Comparison of ENCODE assay signal across 18 cellular contexts in genomic region chr7:102072003-102072402, GRCh38.
DNase-seq lines count a peak whose midpoint lies in the region; ATAC-seq and TF ChIP-seq lines count a peak whose summit lies in the region.
"Had no signal": no experiment of that assay in that cellular context is flagged by ENCODE, and none has a peak within 500 bp of the region (broad histone marks: within the 10 kb centered on the region; RNA-seq: fewer than 3 reads in every experiment).

No MANE protein-coding gene starts in this region.

- H3K27ac ChIP-seq in A673 (ENCODE audit: low read depth, low read length, poor library complexity, severe bottlenecking) (no peak overlapping the region), OCI-LY7 (ENCODE audit: low read depth, low read length, poor library complexity, severe bottlenecking) (no peak overlapping the region)
- H3K27ac ChIP-seq: 22Rv1; A549; BLaER1 treated with 17β-estradiol and CSF1 and Interleukin-3, amounts not matched to agents 10 nM and 100 nM; GM23248 had no signal

- CTCF ChIA-PET in activated CD8-positive, alpha-beta T cell treated with anti-CD3 and anti-CD28 coated beads for 36 hours (lab: Charles Lee): no interaction called here
- CTCF ChIA-PET in activated CD8-positive, alpha-beta T cell treated with anti-CD3 and anti-CD28 coated beads, Interleukin-2, amount 10 ng/mL, durations not matched to agents 7 days and 5 days (lab: Charles Lee): no interaction called here
- CTCF ChIA-PET in A673 (lab: Charles Lee): no interaction called here
- CTCF ChIA-PET in OCI-LY7 (lab: Charles Lee; ENCODE audit: unreplicated experiment): no interaction called here

- H3K4me1 ChIP-seq in A673 (ENCODE audit: insufficient read depth, low read length, poor library complexity, severe bottlenecking): peaks cover 3% of the 10 kb centered on the region
- H3K4me1 ChIP-seq in OCI-LY7 (ENCODE audit: insufficient read depth, low read length, poor library complexity, severe bottlenecking): peaks cover 10% of the 10 kb centered on the region
- H3K4me1 ChIP-seq: A549, HAP-1 had no signal

- ATAC-seq in activated CD8-positive, alpha-beta T cell treated with anti-CD3 and anti-CD28 coated beads for 36 hours: peak; percentile 39
- no peak for ATAC-seq in activated CD8-positive, alpha-beta T cell treated with anti-CD3 and anti-CD28 coated beads, Interleukin-2, amount 10 ng/mL, durations not matched to agents 7 days and 5 days
- ATAC-seq in HG02852 (IDR thresholded peaks at IDR 0.05; ENCODE audit: unreplicated experiment): no peak
- ATAC-seq: A549; CD8-positive, alpha-beta T cell had no signal

- POLR2A ChIA-PET in activated CD8-positive, alpha-beta T cell treated with anti-CD3 and anti-CD28 coated beads for 36 hours (lab: Charles Lee): no interaction called here
- POLR2A ChIA-PET in activated CD8-positive, alpha-beta T cell treated with anti-CD3 and anti-CD28 coated beads, Interleukin-2, amount 10 ng/mL, durations not matched to agents 7 days and 5 days (lab: Charles Lee): no interaction called here
- POLR2A ChIA-PET in A673 (lab: Charles Lee; ENCODE audit: low non-redundant PET): no interaction called here
- POLR2A ChIA-PET in OCI-LY7 (lab: Charles Lee): no interaction called here

- DNase-seq in activated CD8-positive, alpha-beta T cell treated with anti-CD3 and anti-CD28 coated beads for 36 hours: no peak
- no peak for DNase-seq in activated CD8-positive, alpha-beta T cell treated with anti-CD3 and anti-CD28 coated beads, Interleukin-2, amount 10 ng/mL, durations not matched to agents 7 days and 5 days
- DNase-seq in A673 (ENCODE audit: low spot score) (no peak), OCI-LY7 (ENCODE audit: low spot score) (no peak), posterior vena cava (ENCODE audit: low spot score) (peak; percentile 15), HK-2 (ENCODE audit: unreplicated experiment) (no peak)
- DNase-seq: CD8-positive, alpha-beta T cell; DMS 273 treated with DMSO at 0.1 percent for 48 hours; DMS53; DND-41; GM23248; KBM-7 had no signal

- H3K27me3 ChIP-seq in A673 (replicated peaks; ENCODE audit: insufficient read depth, low read depth, low read length, poor library complexity): no peaks in the 10 kb centered on the region
- H3K27me3 ChIP-seq: BLaER1 treated with 17β-estradiol and CSF1 and Interleukin-3, amounts not matched to agents 10 nM and 100 nM had no signal

- H3K27me3 Mint-ChIP-seq in activated CD8-positive, alpha-beta T cell treated with anti-CD3 and anti-CD28 coated beads for 36 hours: no peaks in the 10 kb centered on the region
- no peaks in the 10 kb centered on the region for H3K27me3 Mint-ChIP-seq in activated CD8-positive, alpha-beta T cell treated with anti-CD3 and anti-CD28 coated beads, Interleukin-2, amount 10 ng/mL, durations not matched to agents 7 days and 5 days (ENCODE audit: low read depth)
- H3K27me3 Mint-ChIP-seq: IgD-negative memory B cell had no signal

- H3K4me3 ChIP-seq in A673 (ENCODE audit: low read depth, low read length, poor library complexity, severe bottlenecking) (no peak overlapping the region), OCI-LY7 (ENCODE audit: low read depth, low read length, poor library complexity, severe bottlenecking) (no peak overlapping the region)
- H3K4me3 ChIP-seq: A549; BLaER1 treated with 17β-estradiol and CSF1 and Interleukin-3, amounts not matched to agents 10 nM and 100 nM; GM23248; HAP-1 had no signal

- H3K4me3 Mint-ChIP-seq in activated CD8-positive, alpha-beta T cell treated with anti-CD3 and anti-CD28 coated beads for 36 hours: no peak overlapping the region
- no peak overlapping the region for H3K4me3 Mint-ChIP-seq in activated CD8-positive, alpha-beta T cell treated with anti-CD3 and anti-CD28 coated beads, Interleukin-2, amount 10 ng/mL, durations not matched to agents 7 days and 5 days
- H3K4me3 Mint-ChIP-seq: CD8-positive, alpha-beta T cell; IgD-negative memory B cell had no signal

- no peak for TF ChIP-seq CTCF in activated CD8-positive, alpha-beta T cell treated with anti-CD3 and anti-CD28 coated beads for 36 hours (IDR thresholded peaks at IDR 0.05)
- TF ChIP-seq CTCF in A673 (conservative IDR thresholded peaks at IDR 0.05; ENCODE audit: low read depth, low read length): no peak
- no peak for TF ChIP-seq CTCF in OCI-LY7 (conservative IDR thresholded peaks at IDR 0.05; ENCODE audit: low read length)

- H3K79me2 ChIP-seq in OCI-LY7 (ENCODE audit: insufficient read depth, low read depth, low read length): no peaks in the 10 kb centered on the region

- H3K4me2 ChIP-seq in OCI-LY7 (ENCODE audit: low read length): no peak overlapping the region
- H3K4me2 ChIP-seq: A549; BLaER1 treated with 17β-estradiol and CSF1 and Interleukin-3, amounts not matched to agents 10 nM and 100 nM had no signal

- peaks cover 2% of the 10 kb centered on the region for H3K9me3 Mint-ChIP-seq in activated CD8-positive, alpha-beta T cell treated with anti-CD3 and anti-CD28 coated beads for 36 hours
- H3K9me3 Mint-ChIP-seq in activated CD8-positive, alpha-beta T cell treated with anti-CD3 and anti-CD28 coated beads, Interleukin-2, amount 10 ng/mL, durations not matched to agents 7 days and 5 days (ENCODE audit: insufficient read depth): no peaks in the 10 kb centered on the region

- no peaks in the 10 kb centered on the region for H4K20me1 ChIP-seq in OCI-LY7 (ENCODE audit: insufficient read depth, low read length)

- H3K27ac Mint-ChIP-seq in activated CD8-positive, alpha-beta T cell treated with anti-CD3 and anti-CD28 coated beads for 36 hours: no peak overlapping the region
- H3K27ac Mint-ChIP-seq in activated CD8-positive, alpha-beta T cell treated with anti-CD3 and anti-CD28 coated beads, Interleukin-2, amount 10 ng/mL, durations not matched to agents 7 days and 5 days: no peak overlapping the region
- H3K27ac Mint-ChIP-seq: CD8-positive, alpha-beta T cell had no signal

- no peak overlapping the region for H2AFZ ChIP-seq in OCI-LY7 (ENCODE audit: low read length)
- H2AFZ ChIP-seq: GM23248 had no signal

- H3K9me2 ChIP-seq in OCI-LY7 (ENCODE audit: insufficient read depth, low read length): no peaks in the 10 kb centered on the region

- intact Hi-C loops in activated CD8-positive, alpha-beta T cell treated with anti-CD3 and anti-CD28 coated beads for 36 hours (cut with micrococcal nuclease): no loop called here
- intact Hi-C loops in A673 (cut with micrococcal nuclease; ENCODE audit: unreplicated experiment): no loop called here
- intact Hi-C loops in OCI-LY7 (cut with micrococcal nuclease; ENCODE audit: unreplicated experiment): no loop called here
- intact Hi-C loops in posterior vena cava (cut with DNase I): no loop called here

- H3K9me3 ChIP-seq in A673 (ENCODE audit: low read depth, low read length, poor library complexity, severe bottlenecking) (no peaks in the 10 kb centered on the region), OCI-LY7 (ENCODE audit: low read length) (no peaks in the 10 kb centered on the region)
- H3K9me3 ChIP-seq: HAP-1 had no signal

- peaks cover 7% of the 10 kb centered on the region for H3K4me1 Mint-ChIP-seq in activated CD8-positive, alpha-beta T cell treated with anti-CD3 and anti-CD28 coated beads for 36 hours (ENCODE audit: low read depth)
- peaks cover 11% of the 10 kb centered on the region for H3K4me1 Mint-ChIP-seq in activated CD8-positive, alpha-beta T cell treated with anti-CD3 and anti-CD28 coated beads, Interleukin-2, amount 10 ng/mL, durations not matched to agents 7 days and 5 days (ENCODE audit: low read depth)

- BruUV-seq in A673 (replicated peaks; lab: Mats Ljungman, UMichigan) (TSS peak; percentile 16), OCI-LY7 (replicated peaks; lab: Mats Ljungman, UMichigan) (TSS peak; percentile 23)

- peaks cover 36% of the 10 kb centered on the region for H3K36me3 Mint-ChIP-seq in activated CD8-positive, alpha-beta T cell treated with anti-CD3 and anti-CD28 coated beads for 36 hours (ENCODE audit: low read depth)
- H3K36me3 Mint-ChIP-seq in activated CD8-positive, alpha-beta T cell treated with anti-CD3 and anti-CD28 coated beads, Interleukin-2, amount 10 ng/mL, durations not matched to agents 7 days and 5 days (ENCODE audit: low read depth): peaks cover 14% of the 10 kb centered on the region

- H3K36me3 ChIP-seq in A673 (ENCODE audit: insufficient read depth, low read length, poor library complexity, severe bottlenecking) (no peaks in the 10 kb centered on the region), OCI-LY7 (ENCODE audit: insufficient read depth, low read length) (peaks cover 99% of the 10 kb centered on the region)
